Comparison of ENCODE assay signal across 1 cellular context in the genomic region with DNA sequence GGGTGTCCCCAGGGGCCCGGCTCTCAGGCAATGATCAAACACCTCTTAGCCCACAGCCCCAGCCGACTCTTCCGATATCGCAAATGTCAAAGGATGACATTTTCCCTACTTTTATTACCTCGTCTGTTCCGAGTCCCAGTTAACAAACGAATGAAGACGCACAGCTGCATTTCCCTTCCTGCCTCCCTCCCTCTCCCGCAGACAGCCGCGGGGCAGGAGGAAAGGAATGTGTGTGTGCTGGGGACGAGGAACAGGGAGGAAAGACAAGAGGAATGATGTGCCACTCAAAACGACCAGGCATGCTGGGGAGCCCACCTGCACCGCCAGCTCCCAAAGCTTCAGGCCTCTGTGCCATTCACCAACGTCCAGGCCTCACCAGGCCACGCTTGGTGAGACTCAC.
TF ChIP-seq lines count a peak whose summit lies in the region.

No MANE protein-coding gene starts in this region.

TF ChIP-seq in WTC11, 78 proteins besides CTCF, POLR2A, EP300 and RAD21 (continued from another document):
- TF ChIP-seq ZBTB21 (CRISPR knock-in tag; IDR thresholded peaks at IDR 0.05; ENCODE audit: borderline replicate concordance) (no peak), TEAD4 (CRISPR knock-in tag; IDR thresholded peaks at IDR 0.05) (no peak), ZNF121 (CRISPR knock-in tag; IDR thresholded peaks at IDR 0.05) (no peak), USF1 (CRISPR knock-in tag; IDR thresholded peaks at IDR 0.05) (no peak), NR3C1 (CRISPR knock-in tag; conservative IDR thresholded peaks at IDR 0.05; ENCODE audit: low read depth) (no peak), CREB1 (CRISPR knock-in tag; IDR thresholded peaks at IDR 0.05) (no peak), RORB (CRISPR knock-in tag; IDR thresholded peaks at IDR 0.05) (no peak), ZNF317 (CRISPR knock-in tag; IDR thresholded peaks at IDR 0.05; ENCODE audit: borderline replicate concordance, low read depth) (no peak), JUN (CRISPR knock-in tag; IDR thresholded peaks at IDR 0.05) (no peak), IRF1 (CRISPR knock-in tag; IDR thresholded peaks at IDR 0.05) (no peak), ERG (CRISPR knock-in tag; IDR thresholded peaks at IDR 0.05) (no peak)
- TF ChIP-seq, protein P1, sequence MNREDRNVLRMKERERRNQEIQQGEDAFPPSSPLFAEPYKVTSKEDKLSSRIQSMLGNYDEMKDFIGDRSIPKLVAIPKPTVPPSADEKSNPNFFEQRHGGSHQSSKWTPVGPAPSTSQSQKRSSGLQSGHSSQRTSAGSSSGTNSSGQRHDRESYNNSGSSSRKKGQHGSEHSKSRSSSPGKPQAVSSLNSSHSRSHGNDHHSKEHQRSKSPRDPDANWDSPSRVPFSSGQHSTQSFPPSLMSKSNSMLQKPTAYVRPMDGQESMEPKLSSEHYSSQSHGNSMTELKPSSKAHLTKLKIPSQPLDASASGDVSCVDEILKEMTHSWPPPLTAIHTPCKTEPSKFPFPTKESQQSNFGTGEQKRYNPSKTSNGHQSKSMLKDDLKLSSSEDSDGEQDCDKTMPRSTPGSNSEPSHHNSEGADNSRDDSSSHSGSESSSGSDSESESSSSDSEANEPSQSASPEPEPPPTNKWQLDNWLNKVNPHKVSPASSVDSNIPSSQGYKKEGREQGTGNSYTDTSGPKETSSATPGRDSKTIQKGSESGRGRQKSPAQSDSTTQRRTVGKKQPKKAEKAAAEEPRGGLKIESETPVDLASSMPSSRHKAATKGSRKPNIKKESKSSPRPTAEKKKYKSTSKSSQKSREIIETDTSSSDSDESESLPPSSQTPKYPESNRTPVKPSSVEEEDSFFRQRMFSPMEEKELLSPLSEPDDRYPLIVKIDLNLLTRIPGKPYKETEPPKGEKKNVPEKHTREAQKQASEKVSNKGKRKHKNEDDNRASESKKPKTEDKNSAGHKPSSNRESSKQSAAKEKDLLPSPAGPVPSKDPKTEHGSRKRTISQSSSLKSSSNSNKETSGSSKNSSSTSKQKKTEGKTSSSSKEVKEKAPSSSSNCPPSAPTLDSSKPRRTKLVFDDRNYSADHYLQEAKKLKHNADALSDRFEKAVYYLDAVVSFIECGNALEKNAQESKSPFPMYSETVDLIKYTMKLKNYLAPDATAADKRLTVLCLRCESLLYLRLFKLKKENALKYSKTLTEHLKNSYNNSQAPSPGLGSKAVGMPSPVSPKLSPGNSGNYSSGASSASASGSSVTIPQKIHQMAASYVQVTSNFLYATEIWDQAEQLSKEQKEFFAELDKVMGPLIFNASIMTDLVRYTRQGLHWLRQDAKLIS (CRISPR knock-in tag; IDR thresholded peaks at IDR 0.05; ENCODE audit: borderline replicate concordance), result no peak
